Comparison of ENCODE assay signal across 8 cellular contexts in the genomic region with DNA sequence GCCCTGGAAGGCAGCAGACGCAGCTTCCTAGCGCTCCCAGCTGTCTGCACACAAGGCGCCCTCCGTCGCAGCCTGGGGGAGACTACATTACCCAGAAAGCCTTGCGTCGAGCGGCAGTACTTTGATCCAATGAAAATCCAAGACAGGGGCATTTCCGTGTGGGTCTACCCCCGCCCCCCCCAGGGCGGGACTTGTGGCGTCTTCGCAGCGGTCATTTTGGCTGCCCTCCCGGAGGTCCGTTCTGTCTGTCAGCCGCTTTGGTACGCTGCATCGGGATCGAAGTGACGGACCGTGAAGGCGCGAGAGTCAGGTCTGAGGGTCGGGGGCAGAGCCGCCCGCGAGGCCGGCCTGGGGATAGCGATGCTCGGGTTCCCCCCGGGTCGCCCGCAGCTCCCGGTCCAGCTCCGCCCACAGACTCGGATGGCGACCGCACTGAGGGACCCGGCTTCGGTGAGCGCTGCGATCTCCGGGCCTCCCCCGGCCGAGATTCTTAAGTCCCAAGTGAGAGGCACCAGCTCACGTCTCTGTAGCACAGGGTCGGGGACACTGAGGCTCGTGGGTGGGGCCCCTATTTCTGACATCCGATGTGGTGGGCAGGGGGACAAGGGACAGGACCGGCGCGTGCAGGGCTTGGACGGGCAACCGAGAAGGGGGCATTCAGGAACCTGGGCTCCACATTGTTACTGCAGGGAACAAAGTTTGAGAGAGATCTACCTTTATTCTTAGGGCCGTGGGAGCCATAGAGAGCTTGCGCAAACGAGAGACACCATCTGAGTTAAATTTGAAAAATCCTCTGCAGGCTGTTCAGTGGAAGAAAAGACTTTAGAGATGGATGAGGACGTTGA.
DNase-seq lines count a peak whose midpoint lies in the region; ATAC-seq and TF ChIP-seq lines count a peak whose summit lies in the region.

A gene (plus strand): TSS at position 182 of the 845 bp plus-strand sequence. CDS start 179 bp downstream, at position 361.

- TF ChIP-seq CTCF in OCI-LY3 (IDR thresholded peaks at IDR 0.05; ENCODE audit: low read depth, low read length) (peak; percentile 14; the same call in 1 of the 2 replicates), epithelial cell of esophagus (IDR thresholded peaks at IDR 0.05; ENCODE audit: insufficient read depth, low read depth, low read length, missing control alignments) (no peak)

- H3K36me3 ChIP-seq in HUES48 (ENCODE audit: control insufficient read depth, insufficient read depth, low read length), result peaks cover 29% of the 10 kb centered on the region
- H3K36me3 ChIP-seq in OCI-LY3 (replicated peaks; ENCODE audit: low read depth, low read length), result peaks cover 31% of the 10 kb centered on the region

- H3K27me3 ChIP-seq in HUES48 (ENCODE audit: control insufficient read depth, insufficient read depth, low read length) (no peaks in the 10 kb centered on the region), OCI-LY3 (ENCODE audit: low read depth, low read length) (no peaks in the 10 kb centered on the region)

- H4K20me1 ChIP-seq in OCI-LY3 (ENCODE audit: insufficient read depth, low read length), result no peaks in the 10 kb centered on the region

- DNase-seq in D341Med (ENCODE audit: low spot score) (peak; percentile 96), activated T-cell treated with anti-CD3 and anti-CD28 coated beads for 1 hour (ENCODE audit: low read depth) (peak; percentile 81), epithelial cell of esophagus (ENCODE audit: low read depth) (peak; percentile 94), middle frontal gyrus (ENCODE audit: extremely low spot score, low spot score) (peak; percentile 91)
- peak; percentile 70 to 75 for DNase-seq in stimulated activated CD8-positive, alpha-beta memory T cell treated with anti-CD3 and anti-CD28 coated beads, Interleukin-2, amount 100 ng/mL, for 1 hour (ENCODE audit: low read depth in 2 of 2)

- H2AFZ ChIP-seq in OCI-LY3 (ENCODE audit: low read depth, low read length), result peak within 1 kb of the TSS; percentile 94

- H3K27ac ChIP-seq in HUES48 (ENCODE audit: low read depth, low read length) (no peak within 1 kb of the TSS), OCI-LY3 (ENCODE audit: low read length) (no peak within 1 kb of the TSS)

- H3K4me3 ChIP-seq in HUES48 (ENCODE audit: low read depth, low read length) (peak within 1 kb of the TSS; percentile 93), OCI-LY3 (ENCODE audit: low read length) (peak within 1 kb of the TSS; percentile 86), epithelial cell of esophagus (ENCODE audit: low read length) (peak within 1 kb of the TSS; percentile 90)

- no peaks in the 10 kb centered on the region for H3K79me2 ChIP-seq in OCI-LY3 (ENCODE audit: low read length)

- H3K4me1 ChIP-seq in HUES48 (ENCODE audit: control insufficient read depth, insufficient read depth, low read length), result no peaks in the 10 kb centered on the region
- H3K4me1 ChIP-seq in OCI-LY3 (ENCODE audit: low read length), result peaks cover 7% of the 10 kb centered on the region

- peak within 1 kb of the TSS; percentile 84 for H3K4me2 ChIP-seq in OCI-LY3 (ENCODE audit: low read length)

- H3K9ac ChIP-seq in HUES48 (ENCODE audit: low read depth, low read length), result peak within 1 kb of the TSS; percentile 49
- H3K9ac ChIP-seq in OCI-LY3 (ENCODE audit: low read length), result peak within 1 kb of the TSS; percentile 70

- H3K9me3 ChIP-seq in HUES48 (ENCODE audit: control insufficient read depth, insufficient read depth, low read length) (peaks cover 10% of the 10 kb centered on the region; the same call in 1 of the 2 replicates), OCI-LY3 (ENCODE audit: insufficient read depth, low read length) (peaks cover 14% of the 10 kb centered on the region; the same call in 1 of the 2 replicates)

- ATAC-seq in GM21390 (IDR thresholded peaks at IDR 0.05; ENCODE audit: unreplicated experiment), result peak; percentile 92
